Comparison of ENCODE assay signal across 21 cellular contexts in genomic region chr4:45094676-45095075, GRCh38.
A peak's percentile ranks its signal among the peaks of the same experiment; 100 is the strongest.
DNase-seq lines count a peak whose midpoint lies in the region; ATAC-seq and TF ChIP-seq lines count a peak whose summit lies in the region.
"Had no signal": no experiment of that assay in that cellular context is flagged by ENCODE, and none has a peak within 500 bp of the region (broad histone marks: within the 10 kb centered on the region; RNA-seq: fewer than 3 reads in every experiment).

No MANE protein-coding gene starts in this region.

- intact Hi-C loops in Right ventricle myocardium superior (cut with DNase I) = no loop called here
- intact Hi-C loops in left ventricle myocardium superior (cut with micrococcal nuclease) = no loop called here

- H3K36me3 ChIP-seq in right atrium auricular region = no peaks in the 10 kb centered on the region
- H3K36me3 ChIP-seq: BE2C; BLaER1 treated with 17β-estradiol and CSF1 and Interleukin-3, amounts not matched to agents 10 nM and 100 nM; HAP-1 had no signal

- H3K4me3 ChIP-seq in right atrium auricular region = no peak overlapping the region
- H3K4me3 ChIP-seq: A549; BLaER1 treated with 17β-estradiol and CSF1 and Interleukin-3, amounts not matched to agents 10 nM and 100 nM; HAP-1 had no signal

- ATAC-seq in Right ventricle myocardium superior (ENCODE audit: poor library complexity) = peak; percentile 77
- peak; percentile 71 for ATAC-seq in left ventricle myocardium superior
- ATAC-seq: A549 had no signal

- peaks cover 0 to 13% of the 10 kb centered on the region in 2 donors for H3K9me3 ChIP-seq in right atrium auricular region
- H3K9me3 ChIP-seq: A549, BE2C, HAP-1 had no signal

- no peaks in the 10 kb centered on the region for H3K27me3 ChIP-seq in right atrium auricular region
- H3K27me3 ChIP-seq: BE2C; BLaER1 treated with 17β-estradiol and CSF1 and Interleukin-3, amounts not matched to agents 10 nM and 100 nM had no signal

- TF ChIP-seq CTCF in right atrium auricular region (IDR thresholded peaks at IDR 0.05) = no peak

- DNase-seq in Right ventricle myocardium superior (no peak), right atrium auricular region (ENCODE audit: low spot score) (no peak), left ventricle myocardium superior (no peak), NCI-H187 (lab: John Stamatoyannopoulos, UW) (no peak), EL (no peak), SKM-1 treated with dmso at 0.1 percent for 144 hours (lab: John Stamatoyannopoulos, UW; ENCODE audit: unreplicated experiment) (no peak)
- DNase-seq: 8988T; ACHN; AML-193; BE2C; CD4-positive, alpha-beta T cell; CD8-positive, alpha-beta memory T cell; DMS 273 treated with DMSO at 0.1 percent for 48 hours; DMS79; GF-D8; GOT3; HFFc6 had no signal

- peaks cover 0 to 4% of the 10 kb centered on the region in 2 donors for H3K4me1 ChIP-seq in right atrium auricular region
- H3K4me1 ChIP-seq: A549; BLaER1 treated with 17β-estradiol and CSF1 and Interleukin-3, amounts not matched to agents 10 nM and 100 nM; HAP-1 had no signal

- H3K27ac ChIP-seq in right atrium auricular region = peak overlapping the region in 1 of 2 donors; percentile 62
- peak overlapping the region; percentile 50 for H3K27ac ChIP-seq in cingulate gyrus (ENCODE audit: low read depth, low read length)
- H3K27ac ChIP-seq: A549; BLaER1 treated with 17β-estradiol and CSF1 and Interleukin-3, amounts not matched to agents 10 nM and 100 nM had no signal
